Comparison of ENCODE assay signal across 14 cellular contexts in genomic region chr7:100209493-100209892, GRCh38. TPM values are rescaled to one million over a fixed set of nuclear protein-coding genes. Genes with fewer than 3 reads are reported as not detected.
DNase-seq lines count a peak whose midpoint lies in the region; ATAC-seq lines count a peak whose summit lies in the region.
"Had no signal": no experiment of that assay in that cellular context is flagged by ENCODE, and none has a peak within 500 bp of the region (broad histone marks: within the 10 kb centered on the region; RNA-seq: fewer than 3 reads in every experiment).

No MANE protein-coding gene starts in this region.

- no peaks in the 10 kb centered on the region for H3K27me3 Mint-ChIP-seq in activated CD8-positive, alpha-beta memory T cell treated with anti-CD3 and anti-CD28 coated beads, Interleukin-2, amount 10 ng/mL, durations not matched to agents 7 days and 5 days
- no peaks in the 10 kb centered on the region for H3K27me3 Mint-ChIP-seq in central memory CD8-positive, alpha-beta T cell

- peaks cover 13% of the 10 kb centered on the region for H3K36me3 Mint-ChIP-seq in activated CD8-positive, alpha-beta memory T cell treated with anti-CD3 and anti-CD28 coated beads, Interleukin-2, amount 10 ng/mL, durations not matched to agents 7 days and 5 days
- H3K36me3 Mint-ChIP-seq in central memory CD8-positive, alpha-beta T cell (ENCODE audit: insufficient read depth) = peaks cover 4% of the 10 kb centered on the region
- H3K36me3 Mint-ChIP-seq in stimulated activated effector memory CD8-positive, alpha-beta T cell treated with anti-CD3 and anti-CD28 coated beads, Interleukin-12 subunit alpha, Interleukin-12 subunit beta, amount 100 ng/mL, for 72 hours = peaks cover 12% of the 10 kb centered on the region

- peak overlapping the region; percentile 77 for H3K27ac Mint-ChIP-seq in activated CD8-positive, alpha-beta memory T cell treated with anti-CD3 and anti-CD28 coated beads, Interleukin-2, amount 10 ng/mL, durations not matched to agents 7 days and 5 days
- peak overlapping the region; percentile 82 for H3K27ac Mint-ChIP-seq in central memory CD8-positive, alpha-beta T cell (ENCODE audit: low read depth)
- peak overlapping the region; percentile 57 for H3K27ac Mint-ChIP-seq in stimulated activated effector memory CD8-positive, alpha-beta T cell treated with anti-CD3 and anti-CD28 coated beads, Interleukin-12 subunit alpha, Interleukin-12 subunit beta, amount 100 ng/mL, for 72 hours
- H3K27ac Mint-ChIP-seq: dendritic cell treated with granulocyte-macrophage colony-stimulating factor and Interleukin-4, amounts not matched to agents 40 ng/mL and 50 ng/mL, for 4 days had no signal

- no peaks in the 10 kb centered on the region for H3K9me3 Mint-ChIP-seq in activated CD8-positive, alpha-beta memory T cell treated with anti-CD3 and anti-CD28 coated beads, Interleukin-2, amount 10 ng/mL, durations not matched to agents 7 days and 5 days (ENCODE audit: low read depth)
- no peaks in the 10 kb centered on the region for H3K9me3 Mint-ChIP-seq in central memory CD8-positive, alpha-beta T cell
- no peaks in the 10 kb centered on the region for H3K9me3 Mint-ChIP-seq in stimulated activated effector memory CD8-positive, alpha-beta T cell treated with anti-CD3 and anti-CD28 coated beads, Interleukin-12 subunit alpha, Interleukin-12 subunit beta, amount 100 ng/mL, for 72 hours
- H3K9me3 Mint-ChIP-seq: dendritic cell treated with granulocyte-macrophage colony-stimulating factor and Interleukin-4, amounts not matched to agents 40 ng/mL and 50 ng/mL, for 4 days had no signal

- no peak for ATAC-seq in activated CD8-positive, alpha-beta memory T cell treated with anti-CD3 and anti-CD28 coated beads, Interleukin-2, amount 10 ng/mL, durations not matched to agents 7 days and 5 days
- no peak for ATAC-seq in central memory CD8-positive, alpha-beta T cell (replicated peaks; ENCODE audit: extremely low read depth, poor library complexity, severe bottlenecking)
- ATAC-seq in stimulated activated effector memory CD8-positive, alpha-beta T cell treated with anti-CD3 and anti-CD28 coated beads, Interleukin-12 subunit alpha, Interleukin-12 subunit beta, amount 100 ng/mL, for 72 hours = no peak

- peaks cover 49% of the 10 kb centered on the region for H3K4me1 Mint-ChIP-seq in activated CD8-positive, alpha-beta memory T cell treated with anti-CD3 and anti-CD28 coated beads, Interleukin-2, amount 10 ng/mL, durations not matched to agents 7 days and 5 days
- peaks cover 45% of the 10 kb centered on the region for H3K4me1 Mint-ChIP-seq in central memory CD8-positive, alpha-beta T cell
- peaks cover 44% of the 10 kb centered on the region for H3K4me1 Mint-ChIP-seq in stimulated activated effector memory CD8-positive, alpha-beta T cell treated with anti-CD3 and anti-CD28 coated beads, Interleukin-12 subunit alpha, Interleukin-12 subunit beta, amount 100 ng/mL, for 72 hours

- CTCF ChIA-PET in activated CD8-positive, alpha-beta memory T cell treated with anti-CD3 and anti-CD28 coated beads, Interleukin-2, amount 10 ng/mL, durations not matched to agents 7 days and 5 days (lab: Charles Lee) = interaction anchor here (0.6 to 10.0 kb wide), 9 partner anchors 9 to 83 kb away, joined by 3 to 80 read pairs (median 10); partner anchors contain the start of genes GPC2, MBLAC1, PVRIG and STAG3

- H3K4me3 Mint-ChIP-seq in activated CD8-positive, alpha-beta memory T cell treated with anti-CD3 and anti-CD28 coated beads, Interleukin-2, amount 10 ng/mL, durations not matched to agents 7 days and 5 days = no peak overlapping the region
- peak overlapping the region; percentile 45 for H3K4me3 Mint-ChIP-seq in central memory CD8-positive, alpha-beta T cell
- peak overlapping the region; percentile 51 for H3K4me3 Mint-ChIP-seq in stimulated activated effector memory CD8-positive, alpha-beta T cell treated with anti-CD3 and anti-CD28 coated beads, Interleukin-12 subunit alpha, Interleukin-12 subunit beta, amount 100 ng/mL, for 72 hours
- H3K4me3 Mint-ChIP-seq: dendritic cell treated with granulocyte-macrophage colony-stimulating factor and Interleukin-4, amounts not matched to agents 40 ng/mL and 50 ng/mL, for 4 days had no signal

- no peak for DNase-seq in activated CD8-positive, alpha-beta memory T cell treated with anti-CD3 and anti-CD28 coated beads, Interleukin-2, amount 10 ng/mL, durations not matched to agents 7 days and 5 days
- no peak for DNase-seq in activated CD8-positive, alpha-beta memory T cell treated with anti-CD3 and anti-CD28 coated beads, Interleukin-2, amount 50 U/mL, for 4 hours
- peak; percentile 70 for DNase-seq in OCI-M1 (lab: John Stamatoyannopoulos, UW)
- no peak for DNase-seq in central memory CD8-positive, alpha-beta T cell (ENCODE audit: low spot score in 2 of 2)
- no peak for DNase-seq in stimulated activated effector memory CD8-positive, alpha-beta T cell treated with anti-CD3 and anti-CD28 coated beads, Interleukin-12 subunit alpha, Interleukin-12 subunit beta, amount 100 ng/mL, for 72 hours (ENCODE audit: low spot score in 2 of 2)
- DNase-seq in amygdala (lab: John Stamatoyannopoulos, UW) = no peak
- DNase-seq in NCI-H526 treated with DMSO at 0.1 percent for 48 hours (lab: John Stamatoyannopoulos, UW) = no peak
- no peak for DNase-seq in superior temporal gyrus (ENCODE audit: extremely low spot score)
- DNase-seq: activated CD4-positive, alpha-beta T cell treated with anti-CD3 and anti-CD28 coated beads for 1 hour; left ventricle myocardium inferior; NCI-H1092 treated with DMSO at 0.1 percent for 48 hours; NCI-H2171 treated with DMSO at 0.1 percent for 48 hours; SHP77 had no signal

RNA-seq across cellular contexts. Expression of gene PVRIG, which starts 10.3 kb away (rescaled TPM):
- 10 to 100 TPM; 45.2 to 63.2 TPM for total RNA-seq in activated CD8-positive, alpha-beta memory T cell treated with anti-CD3 and anti-CD28 coated beads, Interleukin-2, amount 10 ng/mL, durations not matched to agents 7 days and 5 days
- total RNA-seq: left ventricle myocardium inferior had no signal

RNA-seq across cellular contexts. Expression of gene STAG3, which starts 31.8 kb away (rescaled TPM):
- 10 to 100 TPM in 1 of 2 experiments, 1 to 10 TPM in 1; 8.1 to 20.2 TPM for total RNA-seq in activated CD8-positive, alpha-beta memory T cell treated with anti-CD3 and anti-CD28 coated beads, Interleukin-2, amount 10 ng/mL, durations not matched to agents 7 days and 5 days

RNA-seq across cellular contexts. Expression of gene GPC2, which starts 32.3 kb away (rescaled TPM):
- total RNA-seq in activated CD8-positive, alpha-beta memory T cell treated with anti-CD3 and anti-CD28 coated beads, Interleukin-2, amount 10 ng/mL, durations not matched to agents 7 days and 5 days = 1 to 10 TPM; 2.9 to 6.2 TPM

RNA-seq across cellular contexts. Expression of gene GAL3ST4, which starts 41.1 kb away (rescaled TPM):
- 1 to 10 TPM in 1 of 2 experiments, under 1 TPM in 1; 0.61 to 1.4 TPM for total RNA-seq in activated CD8-positive, alpha-beta memory T cell treated with anti-CD3 and anti-CD28 coated beads, Interleukin-2, amount 10 ng/mL, durations not matched to agents 7 days and 5 days

RNA-seq across cellular contexts. Expression of gene TRAPPC14, which starts 51.0 kb away (rescaled TPM):
- 10 to 100 TPM; 36.8 to 43.5 TPM for total RNA-seq in activated CD8-positive, alpha-beta memory T cell treated with anti-CD3 and anti-CD28 coated beads, Interleukin-2, amount 10 ng/mL, durations not matched to agents 7 days and 5 days
